In genomic region chr12:112527501-112527900, GRCh38 we compare ENCODE assay signal across 29 cellular contexts.
"Had no signal": no experiment of that assay in that cellular context is flagged by ENCODE, and none has a peak within 500 bp of the region (broad histone marks: within the 10 kb centered on the region; RNA-seq: fewer than 3 reads in every experiment).

No MANE protein-coding gene starts in this region.

- H3K27ac ChIP-seq: colonic mucosa, coronary artery, dorsolateral prefrontal cortex, epithelial cell of prostate, esophagus muscularis mucosa, esophagus squamous epithelium, foreskin keratinocyte, gastrocnemius medialis, gastroesophageal sphincter, heart left ventricle, heart right ventricle, hepatocyte had no signal

- DNase-seq: colonic mucosa; cortex of kidney; dorsolateral prefrontal cortex; effector CD4-positive, alpha-beta T cell; effector CD8-positive, alpha-beta T cell; effector memory CD4-positive, alpha-beta T cell; effector memory CD8-positive, alpha-beta T cell; endodermal cell; erythroblast; esophagus squamous epithelium; foreskin fibroblast; foreskin keratinocyte; foreskin melanocyte; gastrocnemius medialis; glutamatergic neuron; head of caudate nucleus; heart left ventricle; heart right ventricle had no signal

- H3K9me3 Mint-ChIP-seq: dendritic cell treated with granulocyte-macrophage colony-stimulating factor and Interleukin-4, amounts not matched to agents 40 ng/mL and 50 ng/mL, for 4 days; effector memory CD8-positive, alpha-beta T cell; endodermal cell had no signal

- H3K36me3 ChIP-seq: colonic mucosa, esophagus muscularis mucosa, esophagus squamous epithelium, gastrocnemius medialis, gastroesophageal sphincter, heart left ventricle, heart right ventricle had no signal

- H3K27me3 Mint-ChIP-seq: dendritic cell treated with granulocyte-macrophage colony-stimulating factor and Interleukin-4, amounts not matched to agents 40 ng/mL and 50 ng/mL, for 4 days; effector memory CD8-positive, alpha-beta T cell had no signal

- H3K4me3 ChIP-seq: colonic mucosa, coronary artery, dorsolateral prefrontal cortex, esophagus muscularis mucosa, esophagus squamous epithelium, gastrocnemius medialis, gastroesophageal sphincter, heart left ventricle, heart right ventricle, hepatocyte had no signal

- H3K4me3 Mint-ChIP-seq: dendritic cell treated with granulocyte-macrophage colony-stimulating factor and Interleukin-4, amounts not matched to agents 40 ng/mL and 50 ng/mL, for 4 days; effector memory CD8-positive, alpha-beta T cell; endodermal cell had no signal

- H3K4me1 Mint-ChIP-seq: endodermal cell had no signal

- H3K9me3 ChIP-seq: colonic mucosa, esophagus muscularis mucosa, esophagus squamous epithelium, gastrocnemius medialis, gastroesophageal sphincter had no signal

- H3K27me3 ChIP-seq: colonic mucosa, dorsolateral prefrontal cortex, esophagus muscularis mucosa, esophagus squamous epithelium, foreskin keratinocyte, gastrocnemius medialis, gastroesophageal sphincter, heart left ventricle, heart right ventricle, hepatocyte had no signal

- ATAC-seq: effector memory CD8-positive, alpha-beta T cell; esophagus mucosa; foreskin keratinocyte; gastrocnemius medialis; gastroesophageal sphincter; heart left ventricle; heart right ventricle had no signal

- H3K79me2 ChIP-seq: hepatocyte had no signal

- FAIRE-seq: colon, endometrium, endothelial cell of umbilical vein, frontal cortex had no signal

- H2AFZ ChIP-seq: hepatocyte had no signal

- H3K27ac Mint-ChIP-seq: dendritic cell treated with granulocyte-macrophage colony-stimulating factor and Interleukin-4, amounts not matched to agents 40 ng/mL and 50 ng/mL, for 4 days; effector memory CD8-positive, alpha-beta T cell; endodermal cell had no signal

- H3K4me2 ChIP-seq: hepatocyte had no signal

- H3K4me1 ChIP-seq: colonic mucosa, esophagus muscularis mucosa, esophagus squamous epithelium, foreskin keratinocyte, gastrocnemius medialis, gastroesophageal sphincter, heart left ventricle, heart right ventricle had no signal
